8 cellular contexts compared by ENCODE assay signal in the genomic region with DNA sequence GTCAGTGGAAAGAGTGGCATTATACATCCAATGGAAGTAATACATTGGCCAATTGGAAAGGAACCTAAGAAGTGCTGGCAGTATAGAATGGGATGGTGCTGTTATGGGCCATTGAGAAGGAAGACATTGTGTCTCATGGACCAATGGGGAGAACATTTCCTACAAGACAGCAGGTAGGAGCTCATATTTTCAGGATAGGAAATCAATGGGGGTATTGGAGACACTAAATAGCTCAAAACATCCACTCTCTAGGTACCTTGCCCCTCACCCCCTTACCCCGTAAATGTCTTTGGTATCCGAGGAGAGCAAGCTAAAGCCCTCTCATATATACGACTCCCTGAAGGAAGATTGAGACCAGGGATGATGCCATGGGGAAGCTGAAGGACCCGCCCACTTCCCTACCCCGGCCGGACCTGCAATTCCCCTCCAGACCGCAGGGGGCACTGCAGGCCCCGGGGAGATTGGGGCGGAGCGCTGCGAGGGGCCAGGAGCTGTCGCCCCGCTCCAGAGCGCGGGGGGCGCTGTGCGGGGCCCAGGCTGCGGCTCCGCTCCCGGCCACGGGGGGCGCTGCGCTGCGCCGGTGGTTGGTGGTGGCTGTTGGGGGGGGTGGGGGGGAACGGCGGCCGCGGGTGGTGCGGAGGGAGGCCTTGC. TPM values are rescaled to one million over a fixed set of nuclear protein-coding genes. Genes with fewer than 3 reads are reported as not detected.
DNase-seq lines count a peak whose midpoint lies in the region; ATAC-seq, FAIRE-seq and TF ChIP-seq lines count a peak whose summit lies in the region.

A gene with protein sequence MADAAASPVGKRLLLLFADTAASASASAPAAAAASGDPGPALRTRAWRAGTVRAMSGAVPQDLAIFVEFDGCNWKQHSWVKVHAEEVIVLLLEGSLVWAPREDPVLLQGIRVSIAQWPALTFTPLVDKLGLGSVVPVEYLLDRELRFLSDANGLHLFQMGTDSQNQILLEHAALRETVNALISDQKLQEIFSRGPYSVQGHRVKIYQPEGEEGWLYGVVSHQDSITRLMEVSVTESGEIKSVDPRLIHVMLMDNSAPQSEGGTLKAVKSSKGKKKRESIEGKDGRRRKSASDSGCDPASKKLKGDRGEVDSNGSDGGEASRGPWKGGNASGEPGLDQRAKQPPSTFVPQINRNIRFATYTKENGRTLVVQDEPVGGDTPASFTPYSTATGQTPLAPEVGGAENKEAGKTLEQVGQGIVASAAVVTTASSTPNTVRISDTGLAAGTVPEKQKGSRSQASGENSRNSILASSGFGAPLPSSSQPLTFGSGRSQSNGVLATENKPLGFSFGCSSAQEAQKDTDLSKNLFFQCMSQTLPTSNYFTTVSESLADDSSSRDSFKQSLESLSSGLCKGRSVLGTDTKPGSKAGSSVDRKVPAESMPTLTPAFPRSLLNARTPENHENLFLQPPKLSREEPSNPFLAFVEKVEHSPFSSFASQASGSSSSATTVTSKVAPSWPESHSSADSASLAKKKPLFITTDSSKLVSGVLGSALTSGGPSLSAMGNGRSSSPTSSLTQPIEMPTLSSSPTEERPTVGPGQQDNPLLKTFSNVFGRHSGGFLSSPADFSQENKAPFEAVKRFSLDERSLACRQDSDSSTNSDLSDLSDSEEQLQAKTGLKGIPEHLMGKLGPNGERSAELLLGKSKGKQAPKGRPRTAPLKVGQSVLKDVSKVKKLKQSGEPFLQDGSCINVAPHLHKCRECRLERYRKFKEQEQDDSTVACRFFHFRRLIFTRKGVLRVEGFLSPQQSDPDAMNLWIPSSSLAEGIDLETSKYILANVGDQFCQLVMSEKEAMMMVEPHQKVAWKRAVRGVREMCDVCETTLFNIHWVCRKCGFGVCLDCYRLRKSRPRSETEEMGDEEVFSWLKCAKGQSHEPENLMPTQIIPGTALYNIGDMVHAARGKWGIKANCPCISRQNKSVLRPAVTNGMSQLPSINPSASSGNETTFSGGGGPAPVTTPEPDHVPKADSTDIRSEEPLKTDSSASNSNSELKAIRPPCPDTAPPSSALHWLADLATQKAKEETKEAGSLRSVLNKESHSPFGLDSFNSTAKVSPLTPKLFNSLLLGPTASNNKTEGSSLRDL (N-terminal part only) (plus strand): TSS at position 615 of the 651 bp plus-strand sequence. CDS start 111 bp downstream, outside the sequence.

- no peak for FAIRE-seq in urothelium cell line (lab: Jason Lieb, UNC)

- TF ChIP-seq CTCF in GM12875 (IDR thresholded peaks at IDR 0.05; ENCODE audit: borderline replicate concordance, insufficient read depth, low read depth, low read length) (peak; percentile 100), right atrium auricular region (IDR thresholded peaks at IDR 0.05) (peak; percentile 90 to 99)

- H3K36me3 ChIP-seq in right atrium auricular region, result peaks cover 18% of the 10 kb centered on the region

- peak; percentile 64 for ATAC-seq in HG02763 (IDR thresholded peaks at IDR 0.05; ENCODE audit: unreplicated experiment)

- H3K4me3 ChIP-seq in GM12875 (ENCODE audit: low read depth, low read length) (peak within 1 kb of the TSS; percentile 95), right atrium auricular region (peak within 1 kb of the TSS; percentile 89 to 96)

- peaks cover 0 to 58% of the 10 kb centered on the region in 2 donors for H3K4me1 ChIP-seq in right atrium auricular region

- H3K27me3 ChIP-seq in right atrium auricular region, result no peaks in the 10 kb centered on the region

- no peaks in the 10 kb centered on the region for H3K9me3 ChIP-seq in right atrium auricular region

- DNase-seq in NCI-H1436 (lab: John Stamatoyannopoulos, UW) (peak; percentile 76), T-helper 2 cell (peak; percentile 85 to 93 (median 89)), amygdala (lab: John Stamatoyannopoulos, UW) (peak in 44 of 56 donors; percentile 14 to 86 (median 62)), right atrium auricular region (ENCODE audit: low spot score) (peak; percentile 74), putamen (ENCODE audit: low spot score) (peak; percentile 81), urothelium cell line (ENCODE audit: low spot score) (peak; percentile 93)

- peak within 1 kb of the TSS; percentile 97 for H3K27ac ChIP-seq in right atrium auricular region

RNA-seq across cellular contexts. Expression of the gene that starts here (rescaled TPM):
- 10 to 100 TPM; 42.9 to 46.9 TPM for total RNA-seq in right atrium auricular region

Comparison
In these comparisons a context has a peak if more than half of its experiments do, and no peak if none do; other contexts are left out.
1. Peak in every context shown above with its lines: DNase-seq, ATAC-seq, H3K4me3 ChIP-seq and H3K27ac ChIP-seq.